ENCODE assay signal across 13 cellular contexts in the genomic region with DNA sequence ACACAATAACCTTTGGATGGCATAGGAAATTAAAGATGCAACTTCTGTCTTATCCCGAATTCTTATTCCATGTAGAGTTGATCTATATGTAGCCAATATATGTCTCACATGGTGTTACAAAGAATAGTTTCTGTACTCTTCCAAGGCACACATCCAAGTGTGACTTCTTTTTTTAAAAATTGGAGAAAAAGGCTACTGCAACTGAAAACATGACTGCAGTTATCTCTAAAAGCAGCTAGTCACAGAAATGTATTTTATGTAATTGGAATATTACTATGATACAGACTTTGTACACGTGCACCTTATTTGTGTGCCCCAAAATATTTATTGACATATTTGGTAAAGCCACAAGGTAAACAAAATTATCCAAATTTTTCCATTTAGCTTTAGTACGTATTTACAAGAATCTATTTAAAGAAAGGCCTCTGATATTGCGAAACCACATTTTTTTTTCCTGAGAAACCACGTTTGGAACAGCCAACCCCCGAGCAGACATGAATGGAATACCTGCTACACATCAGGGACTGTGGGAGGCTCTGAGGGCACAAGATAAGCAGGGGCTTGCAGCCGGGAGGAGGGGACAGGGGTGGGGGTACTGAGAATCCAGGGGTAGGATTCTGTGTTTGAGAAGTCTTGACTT.
DNase-seq lines count a peak whose midpoint lies in the region; ATAC-seq and TF ChIP-seq lines count a peak whose summit lies in the region.
"Had no signal": no experiment of that assay in that cellular context is flagged by ENCODE, and none has a peak within 500 bp of the region (broad histone marks: within the 10 kb centered on the region; RNA-seq: fewer than 3 reads in every experiment).

No MANE protein-coding gene starts in this region.

- H3K14ac ChIP-seq in IMR-90 (replicated peaks; ENCODE audit: low read depth, low read length), result peak overlapping the region; percentile 74; the same call in 1 of the 2 replicates

- no peak overlapping the region for H3K56ac ChIP-seq in IMR-90 (ENCODE audit: extremely low read depth, insufficient read depth, low read length)

- H3K4me3 ChIP-seq in AG04450 (ENCODE audit: low read depth, low read length), result no peak overlapping the region
- H3K4me3 ChIP-seq in IMR-90 (ENCODE audit: insufficient read depth, low read depth, low read length), result no peak overlapping the region
- H3K4me3 ChIP-seq: BLaER1 treated with 17β-estradiol and CSF1 and Interleukin-3, amounts not matched to agents 10 nM and 100 nM; upper lobe of right lung had no signal

- dilution Hi-C loops in IMR-90 (cut with HindIII; ENCODE audit: low sequenced_read_pairs, unreplicated experiment), result no loop called here

- ATAC-seq in IMR-90 (ENCODE audit: low read depth), result peak; percentile 71
- ATAC-seq: activated T-cell treated with anti-CD3 and anti-CD28 coated beads, Interleukin-2, amount 50 U/mL, for 72 hours; upper lobe of right lung had no signal

- H4K5ac ChIP-seq in IMR-90 (ENCODE audit: low read depth, low read length), result no peak overlapping the region

- CTCF ChIA-PET in AG04450 (lab: Charles Lee) (no interaction called here), IMR-90 (lab: Yijun Ruan, JAX) (no interaction called here)

- H3K27ac ChIP-seq in AG04450 (ENCODE audit: low read depth, low read length) (peak overlapping the region; percentile 31), IMR-90 (ENCODE audit: insufficient read depth, low read length) (no peak overlapping the region)
- H3K27ac ChIP-seq: BLaER1 treated with 17β-estradiol and CSF1 and Interleukin-3, amounts not matched to agents 10 nM and 100 nM; parathyroid adenoma; upper lobe of right lung had no signal

- peak overlapping the region; percentile 79 for H2BK120ac ChIP-seq in IMR-90 (ENCODE audit: low read depth, low read length)

- H3K27ac Mint-ChIP-seq in mesothelial cell of epicardium, result peak overlapping the region; percentile 34
- H3K27ac Mint-ChIP-seq: activated T-cell treated with anti-CD3 and anti-CD28 coated beads, Interleukin-2, amount 50 U/mL, for 72 hours had no signal

- BruUV-seq in IMR-90 (replicated peaks; lab: Mats Ljungman, UMichigan), result no TSS peak

- H3K79me1 ChIP-seq in IMR-90 (ENCODE audit: low read depth in 1 of 2, low read length in 2 of 2), result no peaks in the 10 kb centered on the region

- H3K18ac ChIP-seq in IMR-90 (ENCODE audit: low read depth, low read length), result 0 out of 2 replicates have a peak overlapping the region, but pooled peaks have one; percentile 4

- no peak overlapping the region for H3K4me3 Mint-ChIP-seq in mesothelial cell of epicardium
- H3K4me3 Mint-ChIP-seq: activated T-cell treated with anti-CD3 and anti-CD28 coated beads, Interleukin-2, amount 50 U/mL, for 72 hours had no signal

- H3K4me1 ChIP-seq in IMR-90 (ENCODE audit: control insufficient read depth, insufficient read depth, low read length), result peaks cover 8% of the 10 kb centered on the region
- H3K4me1 ChIP-seq: parathyroid adenoma, upper lobe of right lung had no signal

- POLR2A ChIA-PET in AG04450 (lab: Yijun Ruan, JAX) (no interaction called here), IMR-90 (lab: Charles Lee; ENCODE audit: unreplicated experiment) (no interaction called here)

- H3K27me3 Mint-ChIP-seq in mesothelial cell of epicardium (ENCODE audit: low read depth), result peaks cover 1% of the 10 kb centered on the region

- H2BK20ac ChIP-seq in IMR-90 (ENCODE audit: low read depth, low read length), result peak overlapping the region; percentile 90; the same call in 1 of the 2 replicates

- no peaks in the 10 kb centered on the region for H3K27me3 ChIP-seq in AG04450 (ENCODE audit: control insufficient read depth, insufficient read depth, low read length)
- H3K27me3 ChIP-seq in IMR-90 (ENCODE audit: control insufficient read depth, insufficient read depth, low read length), result 0 out of 2 replicates have a peak, but pooled peaks cover 2% of the 10 kb centered on the region
- H3K27me3 ChIP-seq: BLaER1 treated with 17β-estradiol and CSF1 and Interleukin-3, amounts not matched to agents 10 nM and 100 nM; upper lobe of right lung had no signal

- H3K9me3 ChIP-seq in AG04450 (ENCODE audit: control insufficient read depth, insufficient read depth, low read length) (no peaks in the 10 kb centered on the region), IMR-90 (ENCODE audit: control insufficient read depth, insufficient read depth, low read length) (no peaks in the 10 kb centered on the region)
- H3K9me3 ChIP-seq: BLaER1 treated with 17β-estradiol and CSF1 and Interleukin-3, amounts not matched to agents 10 nM and 100 nM; upper lobe of right lung had no signal

- H2AK9ac ChIP-seq in IMR-90 (replicated peaks; ENCODE audit: low read depth, low read length, poor library complexity), result no peak overlapping the region

- H2BK5ac ChIP-seq in IMR-90 (ENCODE audit: low read depth, low read length, poor library complexity, severe bottlenecking), result no peak overlapping the region

- H3K36me3 ChIP-seq in IMR-90 (ENCODE audit: control insufficient read depth, insufficient read depth, low read length), result no peaks in the 10 kb centered on the region
- H3K36me3 ChIP-seq: BLaER1 treated with 17β-estradiol and CSF1 and Interleukin-3, amounts not matched to agents 10 nM and 100 nM; upper lobe of right lung had no signal

- no peak overlapping the region for H3K9ac ChIP-seq in IMR-90 (ENCODE audit: low read depth, low read length)
- H3K9ac ChIP-seq: BLaER1 treated with 17β-estradiol and CSF1 and Interleukin-3, amounts not matched to agents 10 nM and 100 nM; parathyroid adenoma had no signal

- intact Hi-C loops in IMR-90 (cut with micrococcal nuclease), result no loop called here

- H3K4ac ChIP-seq in IMR-90 (ENCODE audit: low read depth, low read length), result peak overlapping the region; percentile 81

- TF ChIP-seq CTCF in AG04450 (IDR thresholded peaks at IDR 0.05; ENCODE audit: low read depth, low read length) (no peak), IMR-90 (conservative IDR thresholded peaks at IDR 0.05; ENCODE audit: low read depth, low read length) (no peak), mesothelial cell of epicardium (IDR thresholded peaks at IDR 0.05; ENCODE audit: unreplicated experiment) (no peak)

- no peaks in the 10 kb centered on the region for H4K20me1 ChIP-seq in IMR-90 (ENCODE audit: insufficient read depth, low read length)
- H4K20me1 ChIP-seq: BLaER1 treated with 17β-estradiol and CSF1 and Interleukin-3, amounts not matched to agents 10 nM and 100 nM had no signal

- peaks cover 14% of the 10 kb centered on the region for H3K4me1 Mint-ChIP-seq in mesothelial cell of epicardium

- in situ Hi-C loops in IMR-90 (cut with MboI; ENCODE audit: low sequenced_read_pairs) (no loop called here), ACHN (cut with HindIII; ENCODE audit: low pct_ligation_motif_present, low pct_unique_long_range_greater_than_20kb, low sequenced_read_pairs) (no loop called here)

- no peak overlapping the region for H2AFZ ChIP-seq in IMR-90 (replicated peaks; ENCODE audit: low read length, poor library complexity)
- H2AFZ ChIP-seq: parathyroid adenoma had no signal

- peak overlapping the region; percentile 50 for H4K91ac ChIP-seq in IMR-90 (ENCODE audit: insufficient read depth, low read depth, low read length)

- WGBS in IMR-90 (ENCODE audit: extremely low coverage in 2 of 2, insufficient read length in 1 of 2), 2 experiments, result no CpG with 5 or more reads among the region's 7 CpGs

- DNase-seq in AG04450 (ENCODE audit: low read depth, low spot score) (peak; percentile 33), IMR-90 (peak; percentile 66), dedifferentiated amniotic fluid mesenchymal stem cell (ENCODE audit: extremely low spot score) (peak; percentile 65), mesothelial cell of epicardium (ENCODE audit: low spot score in 2 of 2, unreplicated experiment in 2 of 2) (no peak), ACHN (no peak), NCI-H2029 (lab: John Stamatoyannopoulos, UW) (no peak)
- DNase-seq in NK-92 treated with Interleukin-12 subunit alpha and Interleukin-12 subunit beta, amount 100 ng/mL, for 24 hours (lab: John Stamatoyannopoulos, UW), result no peak
- no peak for DNase-seq in activated CD4-positive, alpha-beta T cell treated with anti-CD3 and anti-CD28 coated beads, Interleukin-2, amount 50 U/mL, for 1 hour
- DNase-seq: activated CD4-positive, alpha-beta T cell treated with anti-CD3 and anti-CD28 coated beads for 48 hours; activated T-cell treated with anti-CD3 and anti-CD28 coated beads, Interleukin-2, amount 50 U/mL, for 72 hours; upper lobe of right lung had no signal

- H3K23ac ChIP-seq in IMR-90 (ENCODE audit: low read depth, low read length), result no peak overlapping the region

- H3K36me3 Mint-ChIP-seq in mesothelial cell of epicardium, result no peaks in the 10 kb centered on the region

- H3K9me3 Mint-ChIP-seq in mesothelial cell of epicardium, result no peaks in the 10 kb centered on the region
- H3K9me3 Mint-ChIP-seq: activated T-cell treated with anti-CD3 and anti-CD28 coated beads, Interleukin-2, amount 50 U/mL, for 72 hours had no signal

- peak overlapping the region; percentile 94 for H2AK5ac ChIP-seq in IMR-90 (ENCODE audit: low read depth, low read length)

- H3K4me2 ChIP-seq in IMR-90 (ENCODE audit: low read depth, low read length), result no peak overlapping the region; the same call in none of the 2 replicates

- no peak for TF ChIP-seq RAD21 in IMR-90 (IDR thresholded peaks at IDR 0.05; ENCODE audit: low read length)

- H4K8ac ChIP-seq in IMR-90 (ENCODE audit: low read depth in 2 of 2, low read length in 2 of 2), result peak overlapping the region in 1 of 2 experiments; percentile 61; a peak in 2 of 4 replicates

- TF ChIP-seq POLR2A in IMR-90 (IDR thresholded peaks at IDR 0.05; ENCODE audit: low read depth, low read length), result no peak

- H3K9me1 ChIP-seq in IMR-90 (ENCODE audit: insufficient read depth, low read length), result peaks cover 13% of the 10 kb centered on the region

- peak overlapping the region; percentile 92; the same call in 1 of the 3 replicates for H2BK15ac ChIP-seq in IMR-90 (ENCODE audit: low read depth, low read length)

TF ChIP-seq in IMR-90, 13 proteins besides CTCF, POLR2A, EP300 and RAD21:
- peak; percentile 98 for TF ChIP-seq CEBPB (IDR thresholded peaks at IDR 0.05; ENCODE audit: low read depth, low read length)
- TF ChIP-seq NFE2L2 (IDR thresholded peaks at IDR 0.05; ENCODE audit: low read depth, low read length), result no peak

Comparison
In these comparisons a context has a peak if more than half of its experiments do, and no peak if none do; other contexts are left out.
1. DNase-seq: peak in AG04450 (single experiment), IMR-90 (single experiment) and dedifferentiated amniotic fluid mesenchymal stem cell (single experiment); none in mesothelial cell of epicardium (0 of 2), NK-92 treated with Interleukin-12 subunit alpha and Interleukin-12 subunit beta, amount 100 ng/mL, for 24 hours (single experiment), ACHN (single experiment), NCI-H2029 (single experiment) and activated CD4-positive, alpha-beta T cell treated with anti-CD3 and anti-CD28 coated beads, Interleukin-2, amount 50 U/mL, for 1 hour (single experiment).